21 cellular contexts compared by ENCODE assay signal in genomic region chr15:99226802-99227201, GRCh38. TPM values are rescaled to one million over a fixed set of nuclear protein-coding genes. Genes with fewer than 3 reads are reported as not detected.
DNase-seq lines count a peak whose midpoint lies in the region; ATAC-seq, FAIRE-seq and TF ChIP-seq lines count a peak whose summit lies in the region.
"Had no signal": no experiment of that assay in that cellular context is flagged by ENCODE, and none has a peak within 500 bp of the region (broad histone marks: within the 10 kb centered on the region; RNA-seq: fewer than 3 reads in every experiment).

No MANE protein-coding gene starts in this region.

- no peak for TF ChIP-seq CTCF in IMR-90 (conservative IDR thresholded peaks at IDR 0.05; ENCODE audit: low read depth, low read length)

- H3K27ac Mint-ChIP-seq in stimulated activated effector memory CD8-positive, alpha-beta T cell treated with anti-CD3 and anti-CD28 coated beads, Interleukin-12 subunit alpha, Interleukin-12 subunit beta, amount 100 ng/mL, for 72 hours: peak overlapping the region; percentile 5
- H3K27ac Mint-ChIP-seq: CD4-positive, CD25-positive, alpha-beta regulatory T cell; CD8-positive, alpha-beta T cell; GM23338 had no signal

- no peaks in the 10 kb centered on the region for H3K9me3 Mint-ChIP-seq in stimulated activated effector memory CD8-positive, alpha-beta T cell treated with anti-CD3 and anti-CD28 coated beads, Interleukin-12 subunit alpha, Interleukin-12 subunit beta, amount 100 ng/mL, for 72 hours
- H3K9me3 Mint-ChIP-seq: CD4-positive, CD25-positive, alpha-beta regulatory T cell; CD8-positive, alpha-beta T cell; GM23338 had no signal

- no peaks in the 10 kb centered on the region for H3K36me3 Mint-ChIP-seq in stimulated activated effector memory CD8-positive, alpha-beta T cell treated with anti-CD3 and anti-CD28 coated beads, Interleukin-12 subunit alpha, Interleukin-12 subunit beta, amount 100 ng/mL, for 72 hours
- H3K36me3 Mint-ChIP-seq: CD8-positive, alpha-beta T cell had no signal

- no peak overlapping the region for H3K56ac ChIP-seq in IMR-90 (ENCODE audit: extremely low read depth, insufficient read depth, low read length)

- peaks cover 23% of the 10 kb centered on the region for H3K36me3 ChIP-seq in IMR-90 (ENCODE audit: control insufficient read depth, insufficient read depth, low read length)
- H3K36me3 ChIP-seq: HAP-1 had no signal

- dilution Hi-C loops in IMR-90 (cut with HindIII; ENCODE audit: low sequenced_read_pairs, unreplicated experiment): no loop called here

- FAIRE-seq in GM12891 (lab: Jason Lieb, UNC): no peak
- FAIRE-seq: GM12892, GM19239 had no signal

- H4K5ac ChIP-seq in IMR-90 (ENCODE audit: low read depth, low read length): no peak overlapping the region

- H3K4me3 ChIP-seq in IMR-90 (ENCODE audit: insufficient read depth, low read depth, low read length): no peak overlapping the region
- H3K4me3 ChIP-seq: GM23338, HAP-1 had no signal

- DNase-seq in EH (ENCODE audit: low read depth) (peak; percentile 17), IMR-90 (no peak), amniotic epithelial cell (ENCODE audit: low read depth) (peak; percentile 10), SW480 (ENCODE audit: low spot score) (no peak), GM12891 (ENCODE audit: insufficient read length, low spot score) (no peak)
- no peak for DNase-seq in stimulated activated effector memory CD8-positive, alpha-beta T cell treated with anti-CD3 and anti-CD28 coated beads, Interleukin-12 subunit alpha, Interleukin-12 subunit beta, amount 100 ng/mL, for 72 hours (ENCODE audit: low spot score in 2 of 2)
- DNase-seq: ACHN; C1 segment of cervical spinal cord; Caco-2; CD4-positive, CD25-positive, alpha-beta regulatory T cell; CD8-positive, alpha-beta T cell; DMS153; DND-41; EL; GDM1 had no signal

- 50% methylated on average over 1 of the region's 3 CpGs; no CpG with 5 or more reads in 1 of the 2 experiments for WGBS in IMR-90 (ENCODE audit: extremely low coverage in 2 of 2, insufficient read length in 1 of 2), 2 experiments

- no peaks in the 10 kb centered on the region; the same call in 1 of the 2 replicates for H3K4me1 ChIP-seq in IMR-90 (ENCODE audit: control insufficient read depth, insufficient read depth, low read length)
- H3K4me1 ChIP-seq: Caco-2, HAP-1 had no signal

- H3K4ac ChIP-seq in IMR-90 (ENCODE audit: low read depth, low read length): no peak overlapping the region

- H3K9me3 ChIP-seq in IMR-90 (ENCODE audit: control insufficient read depth, insufficient read depth, low read length): no peaks in the 10 kb centered on the region
- H3K9me3 ChIP-seq: Caco-2, HAP-1 had no signal

- POLR2A ChIA-PET in IMR-90 (lab: Charles Lee; ENCODE audit: unreplicated experiment): no interaction called here

- H2AFZ ChIP-seq in IMR-90 (replicated peaks; ENCODE audit: low read length, poor library complexity): no peak overlapping the region
- H2AFZ ChIP-seq: GM23338 had no signal

- no peak overlapping the region for H3K4me2 ChIP-seq in IMR-90 (ENCODE audit: low read depth, low read length)
- H3K4me2 ChIP-seq: GM23338 had no signal

- TF ChIP-seq RAD21 in IMR-90 (IDR thresholded peaks at IDR 0.05; ENCODE audit: low read length): no peak

- no peak overlapping the region for H2BK5ac ChIP-seq in IMR-90 (ENCODE audit: low read depth, low read length, poor library complexity, severe bottlenecking)

- intact Hi-C loops in IMR-90 (cut with micrococcal nuclease): no loop called here

- H3K23ac ChIP-seq in IMR-90 (ENCODE audit: low read depth, low read length): no peak overlapping the region; the same call in 1 of the 2 replicates

- CTCF ChIA-PET in IMR-90 (lab: Yijun Ruan, JAX): no interaction called here

- peaks cover 5% of the 10 kb centered on the region; the same call in 1 of the 2 replicates for H3K9me1 ChIP-seq in IMR-90 (ENCODE audit: insufficient read depth, low read length)

- no peak overlapping the region for H3K14ac ChIP-seq in IMR-90 (replicated peaks; ENCODE audit: low read depth, low read length)

- in situ Hi-C loops in IMR-90 (cut with MboI; ENCODE audit: low sequenced_read_pairs): no loop called here

- H3K18ac ChIP-seq in IMR-90 (ENCODE audit: low read depth, low read length): no peak overlapping the region

- no peaks in the 10 kb centered on the region for H4K20me1 ChIP-seq in IMR-90 (ENCODE audit: insufficient read depth, low read length)

- ATAC-seq in IMR-90 (ENCODE audit: low read depth): peak; percentile 56
- ATAC-seq in stimulated activated effector memory CD8-positive, alpha-beta T cell treated with anti-CD3 and anti-CD28 coated beads, Interleukin-12 subunit alpha, Interleukin-12 subunit beta, amount 100 ng/mL, for 72 hours: no peak
- no peak for ATAC-seq in GM18505 (IDR thresholded peaks at IDR 0.05; ENCODE audit: unreplicated experiment)
- no peak for ATAC-seq in HG03354 (IDR thresholded peaks at IDR 0.05; ENCODE audit: poor library complexity, severe bottlenecking, unreplicated experiment)
- ATAC-seq: CD8-positive, alpha-beta T cell; GM23338 had no signal

- no peak overlapping the region for H2BK20ac ChIP-seq in IMR-90 (ENCODE audit: low read depth, low read length)

- peaks cover 9 to 23% of the 10 kb centered on the region in 2 experiments; a peak in 3 of 4 replicates for H3K79me1 ChIP-seq in IMR-90 (ENCODE audit: low read depth in 1 of 2, low read length in 2 of 2)

- H2AK9ac ChIP-seq in IMR-90 (replicated peaks; ENCODE audit: low read depth, low read length, poor library complexity): no peak overlapping the region

- no peak overlapping the region for H2AK5ac ChIP-seq in IMR-90 (ENCODE audit: low read depth, low read length)

- no peak overlapping the region for H2BK120ac ChIP-seq in IMR-90 (ENCODE audit: low read depth, low read length)

- no peak for TF ChIP-seq POLR2A in IMR-90 (IDR thresholded peaks at IDR 0.05; ENCODE audit: low read depth, low read length)
- no peak for TF ChIP-seq POLR2A in GM12891 (IDR thresholded peaks at IDR 0.05; ENCODE audit: low read depth, low read length)
- no peak for TF ChIP-seq POLR2A in GM18505 (IDR thresholded peaks at IDR 0.05; ENCODE audit: borderline replicate concordance, extremely low read depth, insufficient read depth, insufficient read length)

- no TSS peak for BruUV-seq in IMR-90 (replicated peaks; lab: Mats Ljungman, UMichigan)

- no peak overlapping the region for H2BK15ac ChIP-seq in IMR-90 (ENCODE audit: low read depth, low read length)

- no peak overlapping the region for H4K8ac ChIP-seq in IMR-90 (ENCODE audit: low read depth in 2 of 2, low read length in 2 of 2)

- no peaks in the 10 kb centered on the region for H3K27me3 ChIP-seq in IMR-90 (ENCODE audit: control insufficient read depth, insufficient read depth, low read length)

- no peak overlapping the region for H4K91ac ChIP-seq in IMR-90 (ENCODE audit: insufficient read depth, low read depth, low read length)

- H3K9ac ChIP-seq in IMR-90 (ENCODE audit: low read depth, low read length): no peak overlapping the region

- no peaks in the 10 kb centered on the region for H3K4me1 Mint-ChIP-seq in stimulated activated effector memory CD8-positive, alpha-beta T cell treated with anti-CD3 and anti-CD28 coated beads, Interleukin-12 subunit alpha, Interleukin-12 subunit beta, amount 100 ng/mL, for 72 hours

- no peak overlapping the region for H3K4me3 Mint-ChIP-seq in stimulated activated effector memory CD8-positive, alpha-beta T cell treated with anti-CD3 and anti-CD28 coated beads, Interleukin-12 subunit alpha, Interleukin-12 subunit beta, amount 100 ng/mL, for 72 hours
- H3K4me3 Mint-ChIP-seq: CD4-positive, CD25-positive, alpha-beta regulatory T cell; CD8-positive, alpha-beta T cell; GM23338 had no signal

- no peak overlapping the region for H3K27ac ChIP-seq in IMR-90 (ENCODE audit: insufficient read depth, low read length)

TF ChIP-seq in IMR-90, 13 proteins besides CTCF, POLR2A, EP300 and RAD21 (continues in another document):
- TF ChIP-seq CEBPB (IDR thresholded peaks at IDR 0.05; ENCODE audit: low read depth, low read length) (no peak), RFX5 (IDR thresholded peaks at IDR 0.05; ENCODE audit: low read depth, low read length) (no peak), SMC3 (IDR thresholded peaks at IDR 0.05; ENCODE audit: low read depth, low read length) (no peak), RCOR1 (IDR thresholded peaks at IDR 0.05; ENCODE audit: insufficient replicate concordance, low read length) (no peak), FOS (IDR thresholded peaks at IDR 0.05; ENCODE audit: low read depth, low read length) (no peak), MXI1 (IDR thresholded peaks at IDR 0.05; ENCODE audit: borderline replicate concordance, low read depth, low read length) (no peak), NFE2L2 (IDR thresholded peaks at IDR 0.05; ENCODE audit: low read depth, low read length) (no peak), CHD1 (IDR thresholded peaks at IDR 0.05; ENCODE audit: low read depth, low read length) (no peak)

TF ChIP-seq in GM12891, 5 proteins besides CTCF, POLR2A, EP300 and RAD21:
- TF ChIP-seq POLR2AphosphoS5 (IDR thresholded peaks at IDR 0.05; ENCODE audit: low read depth, low read length) (no peak), TAF1 (IDR thresholded peaks at IDR 0.05; ENCODE audit: low read depth, low read length) (no peak), PAX5 (IDR thresholded peaks at IDR 0.05; ENCODE audit: insufficient read depth, low read length, severe bottlenecking) (no peak), SPI1 (IDR thresholded peaks at IDR 0.05; ENCODE audit: low read depth, low read length) (no peak), POU2F2 (IDR thresholded peaks at IDR 0.05; ENCODE audit: low read depth, low read length) (no peak)

RNA-seq across cellular contexts. Expression of gene TTC23, which starts 22.6 kb away (rescaled TPM):
- total RNA-seq in IMR-90 (2012; rRNA removed): 28.3 and 29.8 TPM in 2 replicates
- polyA plus RNA-seq in IMR-90 (2012; rRNA removed): 5.2 and 7.8 TPM in 2 replicates
- 2.1 and 3.0 TPM in 2 replicates for polyA plus RNA-seq in IMR-90 (2012; cell fraction: cytosol; rRNA removed)
- polyA plus RNA-seq in IMR-90 (2012; cell fraction: nucleus; rRNA removed; ENCODE audit: low replicate concordance): 6.6 and 9.5 TPM in 2 replicates
- polyA plus RNA-seq in GM12891 (2012; ENCODE audit: low read depth, missing spikeins): 2.6 TPM

RNA-seq across cellular contexts. Expression of gene LRRC28, which starts 24.5 kb away (rescaled TPM):
- 17.5 and 21.1 TPM in 2 replicates for total RNA-seq in IMR-90 (2012; rRNA removed)
- 10.3 and 12.7 TPM in 2 replicates for polyA plus RNA-seq in IMR-90 (2012; rRNA removed)
- 5.9 and 6.3 TPM in 2 replicates for polyA plus RNA-seq in IMR-90 (2012; cell fraction: cytosol; rRNA removed)
- polyA plus RNA-seq in IMR-90 (2012; cell fraction: nucleus; rRNA removed; ENCODE audit: low replicate concordance): 1.9 and 12.6 TPM in 2 replicates
- 16.0 TPM for polyA plus RNA-seq in GM12891 (2012; ENCODE audit: low read depth, missing spikeins)

Comparison
In these comparisons a context has a peak if more than half of its experiments do, and no peak if none do; other contexts are left out.
1. DNase-seq: peak in EH (single experiment) and amniotic epithelial cell (single experiment); none in IMR-90 (single experiment), stimulated activated effector memory CD8-positive, alpha-beta T cell treated with anti-CD3 and anti-CD28 coated beads, Interleukin-12 subunit alpha, Interleukin-12 subunit beta, amount 100 ng/mL, for 72 hours (0 of 2), SW480 (single experiment) and GM12891 (single experiment).